In genomic region chr4:153488006-153488718, GRCh38 we compare ENCODE assay signal across 8 cellular contexts.
DNase-seq lines count a peak whose midpoint lies in the region; ATAC-seq and TF ChIP-seq lines count a peak whose summit lies in the region.

No MANE protein-coding gene starts in this region.

- H3K9ac ChIP-seq in OCI-LY3 (ENCODE audit: low read length): peak overlapping the region; percentile 57

- H3K4me1 ChIP-seq in OCI-LY3 (ENCODE audit: low read length): peaks cover 52% of the 10 kb centered on the region

- peak; percentile 76 for DNase-seq in activated naive CD4-positive, alpha-beta T cell treated with anti-CD3 and anti-CD28 coated beads, Interleukin-2, amount 10 ng/mL, durations not matched to agents 7 days and 5 days
- DNase-seq in left kidney (ENCODE audit: low read depth, low spot score) (peak; percentile 63), islet precursor cell (no peak), Ammon's horn (ENCODE audit: low spot score) (no peak)
- peak; percentile 58 to 85 for DNase-seq in stimulated activated effector memory CD8-positive, alpha-beta T cell treated with anti-CD3 and anti-CD28 coated beads, Interleukin-12 subunit alpha, Interleukin-12 subunit beta, amount 100 ng/mL, for 72 hours (ENCODE audit: low spot score in 2 of 2)

- no peaks in the 10 kb centered on the region for H3K9me3 ChIP-seq in OCI-LY3 (ENCODE audit: insufficient read depth, low read length)

- H3K4me3 Mint-ChIP-seq in activated naive CD4-positive, alpha-beta T cell treated with anti-CD3 and anti-CD28 coated beads, Interleukin-2, amount 10 ng/mL, durations not matched to agents 7 days and 5 days: peak overlapping the region; percentile 59
- peak overlapping the region; percentile 69 for H3K4me3 Mint-ChIP-seq in stimulated activated effector memory CD8-positive, alpha-beta T cell treated with anti-CD3 and anti-CD28 coated beads, Interleukin-12 subunit alpha, Interleukin-12 subunit beta, amount 100 ng/mL, for 72 hours

- peak overlapping the region; percentile 89 for H3K27ac Mint-ChIP-seq in activated naive CD4-positive, alpha-beta T cell treated with anti-CD3 and anti-CD28 coated beads, Interleukin-2, amount 10 ng/mL, durations not matched to agents 7 days and 5 days
- peak overlapping the region; percentile 91 for H3K27ac Mint-ChIP-seq in stimulated activated effector memory CD8-positive, alpha-beta T cell treated with anti-CD3 and anti-CD28 coated beads, Interleukin-12 subunit alpha, Interleukin-12 subunit beta, amount 100 ng/mL, for 72 hours

- peak overlapping the region; percentile 56 for H3K4me3 ChIP-seq in OCI-LY3 (ENCODE audit: low read length)

- peak; percentile 57 for ATAC-seq in GM18498 (IDR thresholded peaks at IDR 0.05; ENCODE audit: unreplicated experiment)
- peak; percentile 61 for ATAC-seq in HG02610 (IDR thresholded peaks at IDR 0.05; ENCODE audit: unreplicated experiment)
- peak; percentile 82 for ATAC-seq in stimulated activated effector memory CD8-positive, alpha-beta T cell treated with anti-CD3 and anti-CD28 coated beads, Interleukin-12 subunit alpha, Interleukin-12 subunit beta, amount 100 ng/mL, for 72 hours

- no peak for TF ChIP-seq CTCF in OCI-LY3 (IDR thresholded peaks at IDR 0.05; ENCODE audit: low read depth, low read length)

- peak overlapping the region; percentile 70 for H3K27ac ChIP-seq in OCI-LY3 (ENCODE audit: low read length)

- H3K27me3 Mint-ChIP-seq in activated naive CD4-positive, alpha-beta T cell treated with anti-CD3 and anti-CD28 coated beads, Interleukin-2, amount 10 ng/mL, durations not matched to agents 7 days and 5 days: no peaks in the 10 kb centered on the region

- peaks cover 32% of the 10 kb centered on the region for H3K36me3 Mint-ChIP-seq in activated naive CD4-positive, alpha-beta T cell treated with anti-CD3 and anti-CD28 coated beads, Interleukin-2, amount 10 ng/mL, durations not matched to agents 7 days and 5 days
- H3K36me3 Mint-ChIP-seq in stimulated activated effector memory CD8-positive, alpha-beta T cell treated with anti-CD3 and anti-CD28 coated beads, Interleukin-12 subunit alpha, Interleukin-12 subunit beta, amount 100 ng/mL, for 72 hours: peaks cover 26% of the 10 kb centered on the region

- no peak overlapping the region for H2AFZ ChIP-seq in OCI-LY3 (ENCODE audit: low read depth, low read length)

- peaks cover 47% of the 10 kb centered on the region for H3K36me3 ChIP-seq in OCI-LY3 (replicated peaks; ENCODE audit: low read depth, low read length)

- no peaks in the 10 kb centered on the region for H3K9me3 Mint-ChIP-seq in activated naive CD4-positive, alpha-beta T cell treated with anti-CD3 and anti-CD28 coated beads, Interleukin-2, amount 10 ng/mL, durations not matched to agents 7 days and 5 days
- no peaks in the 10 kb centered on the region for H3K9me3 Mint-ChIP-seq in stimulated activated effector memory CD8-positive, alpha-beta T cell treated with anti-CD3 and anti-CD28 coated beads, Interleukin-12 subunit alpha, Interleukin-12 subunit beta, amount 100 ng/mL, for 72 hours

- peak overlapping the region; percentile 78 for H3K4me2 ChIP-seq in OCI-LY3 (ENCODE audit: low read length)

- H3K27me3 ChIP-seq in OCI-LY3 (ENCODE audit: low read depth, low read length): no peaks in the 10 kb centered on the region

- H3K4me1 Mint-ChIP-seq in activated naive CD4-positive, alpha-beta T cell treated with anti-CD3 and anti-CD28 coated beads, Interleukin-2, amount 10 ng/mL, durations not matched to agents 7 days and 5 days: peaks cover 79% of the 10 kb centered on the region
- peaks cover 71% of the 10 kb centered on the region for H3K4me1 Mint-ChIP-seq in stimulated activated effector memory CD8-positive, alpha-beta T cell treated with anti-CD3 and anti-CD28 coated beads, Interleukin-12 subunit alpha, Interleukin-12 subunit beta, amount 100 ng/mL, for 72 hours

- peaks cover 94% of the 10 kb centered on the region for H4K20me1 ChIP-seq in OCI-LY3 (ENCODE audit: insufficient read depth, low read length)

- CTCF ChIA-PET in activated naive CD4-positive, alpha-beta T cell treated with anti-CD3 and anti-CD28 coated beads, Interleukin-2, amount 10 ng/mL, durations not matched to agents 7 days and 5 days (lab: Charles Lee): interaction anchor here (0.9 to 3.9 kb wide), 8 partner anchors 10 to 155 kb away, joined by 3 to 28 read pairs (median 5); partner anchors contain the start of gene TMEM131L

- peaks cover 98% of the 10 kb centered on the region for H3K79me2 ChIP-seq in OCI-LY3 (ENCODE audit: low read length)

Comparison
In these comparisons a context has a peak if more than half of its experiments do, and no peak if none do; other contexts are left out.
1. DNase-seq: peak in activated naive CD4-positive, alpha-beta T cell treated with anti-CD3 and anti-CD28 coated beads, Interleukin-2, amount 10 ng/mL, durations not matched to agents 7 days and 5 days (single experiment), left kidney (single experiment) and stimulated activated effector memory CD8-positive, alpha-beta T cell treated with anti-CD3 and anti-CD28 coated beads, Interleukin-12 subunit alpha, Interleukin-12 subunit beta, amount 100 ng/mL, for 72 hours (2 of 2); none in islet precursor cell (single experiment) and Ammon's horn (single experiment).
2. Peak in every context shown above with its lines, with median percentiles within 50 percentile points of each other: ATAC-seq.